Comparison of ENCODE assay signal across 1 cellular context in the genomic region with DNA sequence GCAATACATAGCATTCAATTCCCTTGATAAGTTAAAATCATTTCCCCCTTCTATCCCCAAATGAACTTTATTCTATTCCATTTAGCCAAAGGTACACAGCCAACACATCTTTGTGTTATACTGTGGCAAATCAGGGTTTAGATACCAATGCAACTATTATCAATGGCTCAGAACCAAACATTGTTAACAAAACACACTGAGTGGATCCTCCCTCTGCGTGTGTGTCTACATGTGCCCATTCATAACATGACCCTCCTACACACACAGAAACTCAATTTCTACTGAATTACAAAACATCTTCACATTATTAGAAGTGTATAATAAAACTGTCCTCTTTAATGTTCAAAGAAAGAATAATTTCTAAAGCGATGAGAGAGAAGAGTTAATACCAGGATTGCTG.
TF ChIP-seq lines count a peak whose summit lies in the region.

No MANE protein-coding gene starts in this region.

TF ChIP-seq in SK-N-SH, 30 proteins besides CTCF, POLR2A, EP300 and RAD21 (continued from another document):
- no peak for TF ChIP-seq RFX5 (IDR thresholded peaks at IDR 0.05; ENCODE audit: low read length)
- TF ChIP-seq GATA2 (CRISPR knock-in tag; IDR thresholded peaks at IDR 0.05) = no peak
- TF ChIP-seq FOXJ3 (CRISPR knock-in tag; IDR thresholded peaks at IDR 0.05) = no peak
- TF ChIP-seq MEF2A (IDR thresholded peaks at IDR 0.05; ENCODE audit: borderline replicate concordance, low read depth) = no peak
- no peak for TF ChIP-seq GABPA (IDR thresholded peaks at IDR 0.05; ENCODE audit: low read depth)
- no peak for TF ChIP-seq RXRA (IDR thresholded peaks at IDR 0.05; ENCODE audit: borderline replicate concordance, low read depth)
- no peak for TF ChIP-seq SMC3 (IDR thresholded peaks at IDR 0.05; ENCODE audit: low read depth, low read length)
TF ChIP-seq in SK-N-SH: peak in this region for 0.
